In the genomic region with DNA sequence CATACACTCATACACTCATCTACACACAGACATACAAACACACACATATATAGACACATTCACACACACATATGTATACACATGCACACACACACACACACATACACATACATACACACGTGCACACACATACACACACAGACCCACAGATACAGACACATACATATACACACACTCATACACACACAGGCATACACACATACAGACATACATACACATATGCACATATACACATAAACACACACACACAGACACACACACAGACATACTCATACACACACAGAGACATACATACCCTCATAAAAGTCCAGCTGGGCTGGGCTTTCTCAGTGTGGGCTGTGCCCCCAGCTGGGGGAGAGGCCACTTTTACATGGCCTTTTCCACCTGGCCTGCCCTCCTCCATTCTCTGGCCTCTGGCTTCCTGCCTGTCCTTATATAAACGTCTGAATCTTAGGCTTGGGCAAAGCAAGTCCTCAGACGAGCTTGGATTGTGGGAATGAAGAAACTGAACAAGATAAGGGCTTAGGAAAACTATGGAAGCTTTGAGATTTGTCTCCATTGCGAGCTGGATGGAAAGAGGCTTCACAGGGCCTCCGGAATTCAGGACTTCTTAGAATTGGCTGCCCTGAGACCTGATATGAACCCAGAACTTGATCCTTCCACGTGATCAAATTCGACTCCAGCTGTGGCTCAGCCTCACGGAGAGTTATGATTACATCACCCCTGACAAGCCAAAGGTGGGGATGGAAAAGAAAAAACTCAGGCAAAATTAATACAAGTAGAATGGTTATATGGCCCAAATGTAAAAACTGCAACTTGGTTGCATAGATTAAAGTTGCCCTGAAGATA, we compare ENCODE assay signal across 1 cellular context.
TF ChIP-seq lines count a peak whose summit lies in the region.

No MANE protein-coding gene starts in this region.

TF ChIP-seq in HepG2, 621 proteins besides CTCF, POLR2A, EP300 and RAD21 (continued from another document and continues in another):
- TF ChIP-seq, protein P1, sequence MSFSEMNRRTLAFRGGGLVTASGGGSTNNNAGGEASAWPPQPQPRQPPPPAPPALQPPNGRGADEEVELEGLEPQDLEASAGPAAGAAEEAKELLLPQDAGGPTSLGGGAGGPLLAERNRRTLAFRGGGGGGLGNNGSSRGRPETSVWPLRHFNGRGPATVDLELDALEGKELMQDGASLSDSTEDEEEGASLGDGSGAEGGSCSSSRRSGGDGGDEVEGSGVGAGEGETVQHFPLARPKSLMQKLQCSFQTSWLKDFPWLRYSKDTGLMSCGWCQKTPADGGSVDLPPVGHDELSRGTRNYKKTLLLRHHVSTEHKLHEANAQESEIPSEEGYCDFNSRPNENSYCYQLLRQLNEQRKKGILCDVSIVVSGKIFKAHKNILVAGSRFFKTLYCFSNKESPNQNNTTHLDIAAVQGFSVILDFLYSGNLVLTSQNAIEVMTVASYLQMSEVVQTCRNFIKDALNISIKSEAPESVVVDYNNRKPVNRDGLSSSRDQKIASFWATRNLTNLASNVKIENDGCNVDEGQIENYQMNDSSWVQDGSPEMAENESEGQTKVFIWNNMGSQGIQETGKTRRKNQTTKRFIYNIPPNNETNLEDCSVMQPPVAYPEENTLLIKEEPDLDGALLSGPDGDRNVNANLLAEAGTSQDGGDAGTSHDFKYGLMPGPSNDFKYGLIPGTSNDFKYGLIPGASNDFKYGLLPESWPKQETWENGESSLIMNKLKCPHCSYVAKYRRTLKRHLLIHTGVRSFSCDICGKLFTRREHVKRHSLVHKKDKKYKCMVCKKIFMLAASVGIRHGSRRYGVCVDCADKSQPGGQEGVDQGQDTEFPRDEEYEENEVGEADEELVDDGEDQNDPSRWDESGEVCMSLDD (CRISPR knock-in tag; IDR thresholded peaks at IDR 0.05; ENCODE audit: borderline replicate concordance), result no peak
- TF ChIP-seq ZNF557 (CRISPR knock-in tag; IDR thresholded peaks at IDR 0.05), result no peak
- TF ChIP-seq, protein P2, sequence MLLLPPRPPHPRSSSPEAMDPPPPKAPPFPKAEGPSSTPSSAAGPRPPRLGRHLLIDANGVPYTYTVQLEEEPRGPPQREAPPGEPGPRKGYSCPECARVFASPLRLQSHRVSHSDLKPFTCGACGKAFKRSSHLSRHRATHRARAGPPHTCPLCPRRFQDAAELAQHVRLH (CRISPR knock-in tag; IDR thresholded peaks at IDR 0.05; ENCODE audit: borderline replicate concordance, low read depth), result peak; percentile 68; the same call in 1 of the 2 replicates
- peak; percentile 7; the same call in 1 of the 2 replicates for TF ChIP-seq KDM4B (CRISPR knock-in tag; IDR thresholded peaks at IDR 0.05)
- TF ChIP-seq, protein P3, sequence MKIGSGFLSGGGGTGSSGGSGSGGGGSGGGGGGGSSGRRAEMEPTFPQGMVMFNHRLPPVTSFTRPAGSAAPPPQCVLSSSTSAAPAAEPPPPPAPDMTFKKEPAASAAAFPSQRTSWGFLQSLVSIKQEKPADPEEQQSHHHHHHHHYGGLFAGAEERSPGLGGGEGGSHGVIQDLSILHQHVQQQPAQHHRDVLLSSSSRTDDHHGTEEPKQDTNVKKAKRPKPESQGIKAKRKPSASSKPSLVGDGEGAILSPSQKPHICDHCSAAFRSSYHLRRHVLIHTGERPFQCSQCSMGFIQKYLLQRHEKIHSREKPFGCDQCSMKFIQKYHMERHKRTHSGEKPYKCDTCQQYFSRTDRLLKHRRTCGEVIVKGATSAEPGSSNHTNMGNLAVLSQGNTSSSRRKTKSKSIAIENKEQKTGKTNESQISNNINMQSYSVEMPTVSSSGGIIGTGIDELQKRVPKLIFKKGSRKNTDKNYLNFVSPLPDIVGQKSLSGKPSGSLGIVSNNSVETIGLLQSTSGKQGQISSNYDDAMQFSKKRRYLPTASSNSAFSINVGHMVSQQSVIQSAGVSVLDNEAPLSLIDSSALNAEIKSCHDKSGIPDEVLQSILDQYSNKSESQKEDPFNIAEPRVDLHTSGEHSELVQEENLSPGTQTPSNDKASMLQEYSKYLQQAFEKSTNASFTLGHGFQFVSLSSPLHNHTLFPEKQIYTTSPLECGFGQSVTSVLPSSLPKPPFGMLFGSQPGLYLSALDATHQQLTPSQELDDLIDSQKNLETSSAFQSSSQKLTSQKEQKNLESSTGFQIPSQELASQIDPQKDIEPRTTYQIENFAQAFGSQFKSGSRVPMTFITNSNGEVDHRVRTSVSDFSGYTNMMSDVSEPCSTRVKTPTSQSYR (CRISPR knock-in tag; IDR thresholded peaks at IDR 0.05; ENCODE audit: borderline replicate concordance), result peak; percentile 4; the same call in 1 of the 2 replicates
- TF ChIP-seq, protein P4, sequence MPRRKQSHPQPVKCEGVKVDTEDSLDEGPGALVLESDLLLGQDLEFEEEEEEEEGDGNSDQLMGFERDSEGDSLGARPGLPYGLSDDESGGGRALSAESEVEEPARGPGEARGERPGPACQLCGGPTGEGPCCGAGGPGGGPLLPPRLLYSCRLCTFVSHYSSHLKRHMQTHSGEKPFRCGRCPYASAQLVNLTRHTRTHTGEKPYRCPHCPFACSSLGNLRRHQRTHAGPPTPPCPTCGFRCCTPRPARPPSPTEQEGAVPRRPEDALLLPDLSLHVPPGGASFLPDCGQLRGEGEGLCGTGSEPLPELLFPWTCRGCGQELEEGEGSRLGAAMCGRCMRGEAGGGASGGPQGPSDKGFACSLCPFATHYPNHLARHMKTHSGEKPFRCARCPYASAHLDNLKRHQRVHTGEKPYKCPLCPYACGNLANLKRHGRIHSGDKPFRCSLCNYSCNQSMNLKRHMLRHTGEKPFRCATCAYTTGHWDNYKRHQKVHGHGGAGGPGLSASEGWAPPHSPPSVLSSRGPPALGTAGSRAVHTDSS (CRISPR knock-in tag; conservative IDR thresholded peaks at IDR 0.05), result no peak
- TF ChIP-seq, protein P5, sequence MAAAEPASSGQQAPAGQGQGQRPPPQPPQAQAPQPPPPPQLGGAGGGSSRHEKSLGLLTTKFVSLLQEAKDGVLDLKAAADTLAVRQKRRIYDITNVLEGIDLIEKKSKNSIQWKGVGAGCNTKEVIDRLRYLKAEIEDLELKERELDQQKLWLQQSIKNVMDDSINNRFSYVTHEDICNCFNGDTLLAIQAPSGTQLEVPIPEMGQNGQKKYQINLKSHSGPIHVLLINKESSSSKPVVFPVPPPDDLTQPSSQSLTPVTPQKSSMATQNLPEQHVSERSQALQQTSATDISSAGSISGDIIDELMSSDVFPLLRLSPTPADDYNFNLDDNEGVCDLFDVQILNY (CRISPR knock-in tag; conservative IDR thresholded peaks at IDR 0.05), result no peak
- TF ChIP-seq, protein P6, sequence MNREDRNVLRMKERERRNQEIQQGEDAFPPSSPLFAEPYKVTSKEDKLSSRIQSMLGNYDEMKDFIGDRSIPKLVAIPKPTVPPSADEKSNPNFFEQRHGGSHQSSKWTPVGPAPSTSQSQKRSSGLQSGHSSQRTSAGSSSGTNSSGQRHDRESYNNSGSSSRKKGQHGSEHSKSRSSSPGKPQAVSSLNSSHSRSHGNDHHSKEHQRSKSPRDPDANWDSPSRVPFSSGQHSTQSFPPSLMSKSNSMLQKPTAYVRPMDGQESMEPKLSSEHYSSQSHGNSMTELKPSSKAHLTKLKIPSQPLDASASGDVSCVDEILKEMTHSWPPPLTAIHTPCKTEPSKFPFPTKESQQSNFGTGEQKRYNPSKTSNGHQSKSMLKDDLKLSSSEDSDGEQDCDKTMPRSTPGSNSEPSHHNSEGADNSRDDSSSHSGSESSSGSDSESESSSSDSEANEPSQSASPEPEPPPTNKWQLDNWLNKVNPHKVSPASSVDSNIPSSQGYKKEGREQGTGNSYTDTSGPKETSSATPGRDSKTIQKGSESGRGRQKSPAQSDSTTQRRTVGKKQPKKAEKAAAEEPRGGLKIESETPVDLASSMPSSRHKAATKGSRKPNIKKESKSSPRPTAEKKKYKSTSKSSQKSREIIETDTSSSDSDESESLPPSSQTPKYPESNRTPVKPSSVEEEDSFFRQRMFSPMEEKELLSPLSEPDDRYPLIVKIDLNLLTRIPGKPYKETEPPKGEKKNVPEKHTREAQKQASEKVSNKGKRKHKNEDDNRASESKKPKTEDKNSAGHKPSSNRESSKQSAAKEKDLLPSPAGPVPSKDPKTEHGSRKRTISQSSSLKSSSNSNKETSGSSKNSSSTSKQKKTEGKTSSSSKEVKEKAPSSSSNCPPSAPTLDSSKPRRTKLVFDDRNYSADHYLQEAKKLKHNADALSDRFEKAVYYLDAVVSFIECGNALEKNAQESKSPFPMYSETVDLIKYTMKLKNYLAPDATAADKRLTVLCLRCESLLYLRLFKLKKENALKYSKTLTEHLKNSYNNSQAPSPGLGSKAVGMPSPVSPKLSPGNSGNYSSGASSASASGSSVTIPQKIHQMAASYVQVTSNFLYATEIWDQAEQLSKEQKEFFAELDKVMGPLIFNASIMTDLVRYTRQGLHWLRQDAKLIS (CRISPR knock-in tag; IDR thresholded peaks at IDR 0.05), result peak; percentile 13; the same call in 1 of the 2 replicates
- TF ChIP-seq, protein P7, sequence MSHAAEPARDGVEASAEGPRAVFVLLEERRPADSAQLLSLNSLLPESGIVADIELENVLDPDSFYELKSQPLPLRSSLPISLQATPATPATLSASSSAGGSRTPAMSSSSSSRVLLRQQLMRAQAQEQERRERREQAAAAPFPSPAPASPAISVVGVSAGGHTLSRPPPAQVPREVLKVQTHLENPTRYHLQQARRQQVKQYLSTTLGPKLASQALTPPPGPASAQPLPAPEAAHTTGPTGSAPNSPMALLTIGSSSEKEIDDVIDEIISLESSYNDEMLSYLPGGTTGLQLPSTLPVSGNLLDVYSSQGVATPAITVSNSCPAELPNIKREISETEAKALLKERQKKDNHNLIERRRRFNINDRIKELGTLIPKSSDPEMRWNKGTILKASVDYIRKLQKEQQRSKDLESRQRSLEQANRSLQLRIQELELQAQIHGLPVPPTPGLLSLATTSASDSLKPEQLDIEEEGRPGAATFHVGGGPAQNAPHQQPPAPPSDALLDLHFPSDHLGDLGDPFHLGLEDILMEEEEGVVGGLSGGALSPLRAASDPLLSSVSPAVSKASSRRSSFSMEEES (CRISPR knock-in tag; IDR thresholded peaks at IDR 0.05), result peak; percentile 53
- TF ChIP-seq ZNF747 (CRISPR knock-in tag; IDR thresholded peaks at IDR 0.05; ENCODE audit: borderline replicate concordance), result 0 out of 2 replicates have a peak, but pooled peaks have one; percentile 24
- TF ChIP-seq, protein P8, sequence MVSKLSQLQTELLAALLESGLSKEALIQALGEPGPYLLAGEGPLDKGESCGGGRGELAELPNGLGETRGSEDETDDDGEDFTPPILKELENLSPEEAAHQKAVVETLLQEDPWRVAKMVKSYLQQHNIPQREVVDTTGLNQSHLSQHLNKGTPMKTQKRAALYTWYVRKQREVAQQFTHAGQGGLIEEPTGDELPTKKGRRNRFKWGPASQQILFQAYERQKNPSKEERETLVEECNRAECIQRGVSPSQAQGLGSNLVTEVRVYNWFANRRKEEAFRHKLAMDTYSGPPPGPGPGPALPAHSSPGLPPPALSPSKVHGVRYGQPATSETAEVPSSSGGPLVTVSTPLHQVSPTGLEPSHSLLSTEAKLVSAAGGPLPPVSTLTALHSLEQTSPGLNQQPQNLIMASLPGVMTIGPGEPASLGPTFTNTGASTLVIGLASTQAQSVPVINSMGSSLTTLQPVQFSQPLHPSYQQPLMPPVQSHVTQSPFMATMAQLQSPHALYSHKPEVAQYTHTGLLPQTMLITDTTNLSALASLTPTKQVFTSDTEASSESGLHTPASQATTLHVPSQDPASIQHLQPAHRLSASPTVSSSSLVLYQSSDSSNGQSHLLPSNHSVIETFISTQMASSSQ (IDR thresholded peaks at IDR 0.05; ENCODE audit: low read depth), result 0 out of 2 replicates have a peak, but pooled peaks have one; percentile 7
- TF ChIP-seq, protein P8 (CRISPR knock-in tag; IDR thresholded peaks at IDR 0.05; ENCODE audit: borderline replicate concordance), result no peak
- peak; percentile 2; the same call in 1 of the 2 replicates for TF ChIP-seq TAF1 (CRISPR knock-in tag; IDR thresholded peaks at IDR 0.05)
- TF ChIP-seq, protein P9, sequence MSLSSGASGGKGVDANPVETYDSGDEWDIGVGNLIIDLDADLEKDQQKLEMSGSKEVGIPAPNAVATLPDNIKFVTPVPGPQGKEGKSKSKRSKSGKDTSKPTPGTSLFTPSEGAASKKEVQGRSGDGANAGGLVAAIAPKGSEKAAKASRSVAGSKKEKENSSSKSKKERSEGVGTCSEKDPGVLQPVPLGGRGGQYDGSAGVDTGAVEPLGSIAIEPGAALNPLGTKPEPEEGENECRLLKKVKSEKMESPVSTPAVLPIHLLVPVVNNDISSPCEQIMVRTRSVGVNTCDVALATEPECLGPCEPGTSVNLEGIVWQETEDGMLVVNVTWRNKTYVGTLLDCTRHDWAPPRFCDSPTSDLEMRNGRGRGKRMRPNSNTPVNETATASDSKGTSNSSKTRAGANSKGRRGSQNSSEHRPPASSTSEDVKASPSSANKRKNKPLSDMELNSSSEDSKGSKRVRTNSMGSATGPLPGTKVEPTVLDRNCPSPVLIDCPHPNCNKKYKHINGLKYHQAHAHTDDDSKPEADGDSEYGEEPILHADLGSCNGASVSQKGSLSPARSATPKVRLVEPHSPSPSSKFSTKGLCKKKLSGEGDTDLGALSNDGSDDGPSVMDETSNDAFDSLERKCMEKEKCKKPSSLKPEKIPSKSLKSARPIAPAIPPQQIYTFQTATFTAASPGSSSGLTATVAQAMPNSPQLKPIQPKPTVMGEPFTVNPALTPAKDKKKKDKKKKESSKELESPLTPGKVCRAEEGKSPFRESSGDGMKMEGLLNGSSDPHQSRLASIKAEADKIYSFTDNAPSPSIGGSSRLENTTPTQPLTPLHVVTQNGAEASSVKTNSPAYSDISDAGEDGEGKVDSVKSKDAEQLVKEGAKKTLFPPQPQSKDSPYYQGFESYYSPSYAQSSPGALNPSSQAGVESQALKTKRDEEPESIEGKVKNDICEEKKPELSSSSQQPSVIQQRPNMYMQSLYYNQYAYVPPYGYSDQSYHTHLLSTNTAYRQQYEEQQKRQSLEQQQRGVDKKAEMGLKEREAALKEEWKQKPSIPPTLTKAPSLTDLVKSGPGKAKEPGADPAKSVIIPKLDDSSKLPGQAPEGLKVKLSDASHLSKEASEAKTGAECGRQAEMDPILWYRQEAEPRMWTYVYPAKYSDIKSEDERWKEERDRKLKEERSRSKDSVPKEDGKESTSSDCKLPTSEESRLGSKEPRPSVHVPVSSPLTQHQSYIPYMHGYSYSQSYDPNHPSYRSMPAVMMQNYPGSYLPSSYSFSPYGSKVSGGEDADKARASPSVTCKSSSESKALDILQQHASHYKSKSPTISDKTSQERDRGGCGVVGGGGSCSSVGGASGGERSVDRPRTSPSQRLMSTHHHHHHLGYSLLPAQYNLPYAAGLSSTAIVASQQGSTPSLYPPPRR (CRISPR knock-in tag; IDR thresholded peaks at IDR 0.05; ENCODE audit: borderline replicate concordance), result 0 out of 2 replicates have a peak, but pooled peaks have one; percentile 31
- TF ChIP-seq, protein P10, sequence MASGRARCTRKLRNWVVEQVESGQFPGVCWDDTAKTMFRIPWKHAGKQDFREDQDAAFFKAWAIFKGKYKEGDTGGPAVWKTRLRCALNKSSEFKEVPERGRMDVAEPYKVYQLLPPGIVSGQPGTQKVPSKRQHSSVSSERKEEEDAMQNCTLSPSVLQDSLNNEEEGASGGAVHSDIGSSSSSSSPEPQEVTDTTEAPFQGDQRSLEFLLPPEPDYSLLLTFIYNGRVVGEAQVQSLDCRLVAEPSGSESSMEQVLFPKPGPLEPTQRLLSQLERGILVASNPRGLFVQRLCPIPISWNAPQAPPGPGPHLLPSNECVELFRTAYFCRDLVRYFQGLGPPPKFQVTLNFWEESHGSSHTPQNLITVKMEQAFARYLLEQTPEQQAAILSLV (CRISPR knock-in tag; IDR thresholded peaks at IDR 0.05; ENCODE audit: borderline replicate concordance), result no peak
